In genomic region chr7:66539264-66539623, GRCh38 we compare ENCODE assay signal across 24 cellular contexts.
"Had no signal": no experiment of that assay in that cellular context is flagged by ENCODE, and none has a peak within 500 bp of the region (broad histone marks: within the 10 kb centered on the region; RNA-seq: fewer than 3 reads in every experiment).

No MANE protein-coding gene starts in this region.

- H3K36me3 ChIP-seq: ovary, prostate gland had no signal

- H3K9me3 ChIP-seq: body of pancreas, left ventricle myocardium inferior, neutrophil, ovary, prostate gland, tibial nerve had no signal

- H3K27ac Mint-ChIP-seq: activated B cell treated with CpG ODN at 0.5 μM for 24 hours; dendritic cell treated with granulocyte-macrophage colony-stimulating factor and Interleukin-4, amounts not matched to agents 40 ng/mL and 50 ng/mL, for 4 days; natural killer cell; T-cell had no signal

- DNase-seq: activated B cell treated with CpG ODN at 0.5 μM for 24 hours; activated CD4-positive, alpha-beta T cell treated with anti-CD3 and anti-CD28 coated beads for 4 hours; activated CD4-positive, alpha-beta T cell treated with anti-CD3 and anti-CD28 coated beads, Interleukin-2, amount 50 U/mL, for 48 hours; activated naive CD4-positive, alpha-beta T cell treated with Interleukin-2 at 50 U/mL for 16 hours; activated T-cell treated with anti-CD3 and anti-CD28 coated beads, Interleukin-2, amount 50 U/mL, for 48 hours; anterior cingulate cortex; body of pancreas; effector CD8-positive, alpha-beta T cell; hippocampal formation; left ventricle myocardium inferior; mammary epithelial cell; midbrain; natural killer cell; ovary; stimulated activated CD4-positive, alpha-beta T cell treated with anti-CD3 and anti-CD28 coated beads, Interleukin-12 subunit alpha, Interleukin-12 subunit beta, amount 100 ng/mL, for 4 hours; stimulated activated CD4-positive, alpha-beta T cell treated with anti-CD3 and anti-CD28 coated beads, Interleukin-4, amount 100 ng/mL, for 4 hours; stimulated activated naive CD8-positive, alpha-beta T cell treated with anti-CD3 and anti-CD28 coated beads, Interleukin-15, amount 100 ng/mL, for 72 hours; T-cell had no signal

- H3K27me3 Mint-ChIP-seq: activated B cell treated with CpG ODN at 0.5 μM for 24 hours; dendritic cell treated with granulocyte-macrophage colony-stimulating factor and Interleukin-4, amounts not matched to agents 40 ng/mL and 50 ng/mL, for 4 days; stimulated activated naive CD8-positive, alpha-beta T cell treated with anti-CD3 and anti-CD28 coated beads, Interleukin-15, amount 100 ng/mL, for 72 hours; T-cell had no signal

- H3K4me3 ChIP-seq: body of pancreas, left ventricle myocardium inferior, ovary, prostate gland, tibial nerve had no signal

- H3K36me3 Mint-ChIP-seq: natural killer cell had no signal

- H3K4me3 Mint-ChIP-seq: activated B cell treated with CpG ODN at 0.5 μM for 24 hours; dendritic cell treated with granulocyte-macrophage colony-stimulating factor and Interleukin-4, amounts not matched to agents 40 ng/mL and 50 ng/mL, for 4 days; natural killer cell; stimulated activated naive CD8-positive, alpha-beta T cell treated with anti-CD3 and anti-CD28 coated beads, Interleukin-15, amount 100 ng/mL, for 72 hours; T-cell had no signal

- H3K27ac ChIP-seq: body of pancreas, neutrophil, ovary, prostate gland, tibial nerve had no signal

- H3K4me1 ChIP-seq: body of pancreas, prostate gland, tibial nerve had no signal

- H3K4me1 Mint-ChIP-seq: stimulated activated naive CD8-positive, alpha-beta T cell treated with anti-CD3 and anti-CD28 coated beads, Interleukin-15, amount 100 ng/mL, for 72 hours; T-cell had no signal

- H3K27me3 ChIP-seq: body of pancreas, neutrophil, ovary, tibial nerve had no signal

- H3K9me3 Mint-ChIP-seq: activated B cell treated with CpG ODN at 0.5 μM for 24 hours; dendritic cell treated with granulocyte-macrophage colony-stimulating factor and Interleukin-4, amounts not matched to agents 40 ng/mL and 50 ng/mL, for 4 days; natural killer cell; stimulated activated naive CD8-positive, alpha-beta T cell treated with anti-CD3 and anti-CD28 coated beads, Interleukin-15, amount 100 ng/mL, for 72 hours; T-cell had no signal

- ATAC-seq: body of pancreas; esophagus mucosa; natural killer cell; right cardiac atrium; stimulated activated naive CD8-positive, alpha-beta T cell treated with anti-CD3 and anti-CD28 coated beads, Interleukin-15, amount 100 ng/mL, for 72 hours; T-cell had no signal
